Comparison of ENCODE assay signal across 10 cellular contexts in genomic region chr6:50819527-50819905, GRCh38. TPM values are rescaled to one million over a fixed set of nuclear protein-coding genes. Genes with fewer than 3 reads are reported as not detected.
DNase-seq lines count a peak whose midpoint lies in the region; ATAC-seq, FAIRE-seq and TF ChIP-seq lines count a peak whose summit lies in the region.
"Had no signal": no experiment of that assay in that cellular context is flagged by ENCODE, and none has a peak within 500 bp of the region (broad histone marks: within the 10 kb centered on the region; RNA-seq: fewer than 3 reads in every experiment).

No MANE protein-coding gene starts in this region.

- H4K8ac ChIP-seq in H1 (ENCODE audit: extremely low read depth, insufficient read depth, low read length): peak overlapping the region; percentile 17; the same call in 1 of the 2 replicates

- H4K91ac ChIP-seq in H1 (replicated peaks; ENCODE audit: insufficient read length, low read length): no peak overlapping the region

- H3K14ac ChIP-seq in H1 (ENCODE audit: insufficient read length): no peak overlapping the region

- no peak for TF ChIP-seq EP300 in H1 (IDR thresholded peaks at IDR 0.05; ENCODE audit: borderline replicate concordance in 1 of 2, low read depth in 2 of 2, low read length in 2 of 2)

- no peak overlapping the region for H2BK15ac ChIP-seq in H1 (ENCODE audit: low read length)

- intact Hi-C loops in left colon (cut with DNase I, micrococcal nuclease): loop anchor here in 1 of 2 donors (10.0 kb wide), 1 partner anchor 1235 kb away; no protein-coding TSS in a partner anchor

- no peaks in the 10 kb centered on the region for H3K79me1 ChIP-seq in H1 (ENCODE audit: low read depth, low read length)

- DNase-seq in stimulated activated CD4-positive, alpha-beta T cell treated with anti-CD3 and anti-CD28 coated beads, Interleukin-15, amount 100 ng/mL, for 24 hours: peak; percentile 12
- DNase-seq in stimulated activated CD4-positive, alpha-beta T cell treated with anti-CD3 and anti-CD28 coated beads, Interleukin-4, amount 100 ng/mL, for 4 hours: no peak
- DNase-seq in H1 (ENCODE audit: low read depth in 1 of 2, low spot score in 2 of 2) (peak in 1 of 2 experiments; percentile 73), lung microvascular endothelial cell (ENCODE audit: low read depth in 2 of 2) (peak; percentile 2 to 7), DMS 273 (lab: John Stamatoyannopoulos, UW; ENCODE audit: unreplicated experiment) (no peak), nucleus accumbens (lab: John Stamatoyannopoulos, UW) (no peak), left colon (no peak)

- H3K56ac ChIP-seq in H1 (replicated peaks; ENCODE audit: insufficient read length, low read depth, low read length): no peak overlapping the region

- peaks cover 7 to 26% (median 14%) of the 10 kb centered on the region in 4 experiments for H3K4me1 ChIP-seq in H1 (replicated peaks in 1 of 4; ENCODE audit: control insufficient read depth in 3 of 4, insufficient read depth in 4 of 4, low read length in 3 of 4)

- no peak overlapping the region for H4K5ac ChIP-seq in H1 (ENCODE audit: insufficient read length, low read depth, low read length)

- no peak overlapping the region for H2BK120ac ChIP-seq in H1 (replicated peaks; ENCODE audit: low read depth, low read length)

- no peak overlapping the region for H2BK5ac ChIP-seq in H1 (ENCODE audit: low read depth, low read length)

- H3K4me2 ChIP-seq in H1 (ENCODE audit: insufficient read depth in 1 of 2, low read depth in 2 of 2, low read length in 2 of 2): peak overlapping the region; percentile 68 to 72

- no peak overlapping the region for H3K4ac ChIP-seq in H1 (replicated peaks; ENCODE audit: insufficient read length, low read depth, low read length)

- TF ChIP-seq RAD21 in H1 (IDR thresholded peaks at IDR 0.05 in 1 of 2, conservative IDR thresholded peaks at IDR 0.05 in 1 of 2; ENCODE audit: low read depth in 2 of 2, low read length in 2 of 2): no peak

- H3K18ac ChIP-seq in H1 (ENCODE audit: extremely low read depth, low read length): no peak overlapping the region

- CTCF ChIA-PET in H1 (lab: Charles Lee; ENCODE audit: partially characterized antibody): interaction anchor here (1.1 to 1.5 kb wide), 4 partner anchors 14 to 1000 kb away, joined by 3 to 7 read pairs (median 4); no protein-coding TSS in a partner anchor

- TF ChIP-seq POLR2A in H1 (IDR thresholded peaks at IDR 0.05; ENCODE audit: control extremely low read depth in 1 of 2, low read depth in 2 of 2, low read length in 2 of 2): no peak

- no peak for FAIRE-seq in H1 (lab: Jason Lieb, UNC)

- no peak overlapping the region for H3K9ac ChIP-seq in H1 (replicated peaks in 1 of 4; ENCODE audit: extremely low read depth in 1 of 4, low read depth in 3 of 4, low read length in 3 of 4)

- H3K27me3 ChIP-seq in H1 (replicated peaks in 1 of 4; ENCODE audit: control insufficient read depth in 3 of 4, extremely low read depth in 1 of 4, insufficient read depth in 3 of 4, low read length in 3 of 4): peaks cover 61 to 91% (median 77%) of the 10 kb centered on the region in 4 experiments

- no peak overlapping the region; the same call in 1 of the 2 replicates for H2BK20ac ChIP-seq in H1 (ENCODE audit: low read length)

- H3K79me2 ChIP-seq in H1 (ENCODE audit: control insufficient read depth in 1 of 2, insufficient read depth in 2 of 2, low read length in 2 of 2): no peaks in the 10 kb centered on the region

- peak overlapping the region; percentile 9 to 56 (median 28); a peak in 5 of 8 replicates for H3K4me3 ChIP-seq in H1 (ENCODE audit: extremely low read depth in 1 of 4, insufficient read depth in 2 of 4, low read depth in 3 of 4, low read length in 4 of 4)

- no peak for TF ChIP-seq CTCF in H1 (IDR thresholded peaks at IDR 0.05; ENCODE audit: control extremely low read depth in 1 of 3, insufficient read depth in 1 of 3, low read depth in 1 of 3, low read length in 3 of 3)

- no peak overlapping the region for H3K27ac ChIP-seq in H1 (ENCODE audit: low read depth, low read length)

- peaks cover 0 to 3% (median 0%) of the 10 kb centered on the region in 4 experiments; a peak in 1 of 8 replicates for H3K36me3 ChIP-seq in H1 (ENCODE audit: control insufficient read depth in 2 of 4, insufficient read depth in 4 of 4, low read length in 3 of 4)

- POLR2A ChIA-PET in H1 (lab: Charles Lee; ENCODE audit: partially characterized antibody): interaction anchor here (1.1 to 1.5 kb wide), 2 partner anchors 25 to 105 kb away, joined by 3 read pairs; no protein-coding TSS in a partner anchor

- peaks cover 5% of the 10 kb centered on the region; the same call in 1 of the 2 replicates for H3K23me2 ChIP-seq in H1 (ENCODE audit: low read depth, low read length)

- H2AK5ac ChIP-seq in H1 (ENCODE audit: low read depth, low read length): no peak overlapping the region

- WGBS in H1 (ENCODE audit: extremely low coverage in 1 of 2, insufficient coverage in 1 of 2, insufficient read length in 1 of 2, insufficient replicate concordance in 2 of 2, low coverage in 1 of 2, low lambda C conversion rate in 2 of 2, missing lambda C conversion rate in 1 of 2), 2 experiments: 1% methylated on average over 34 of the region's 44 CpGs; no CpG with 5 or more reads in 1 of the 2 experiments

- peaks cover 2 to 5% of the 10 kb centered on the region in 2 experiments for H4K20me1 ChIP-seq in H1 (replicated peaks in 1 of 2; ENCODE audit: control insufficient read depth in 1 of 2, insufficient read depth in 2 of 2, low read length in 2 of 2)

- peak overlapping the region; percentile 39; the same call in 1 of the 2 replicates for H2AFZ ChIP-seq in H1 (ENCODE audit: low read length)

- H3K23ac ChIP-seq in H1 (ENCODE audit: insufficient read length): no peak overlapping the region

- H3K9me3 ChIP-seq in H1 (ENCODE audit: insufficient read depth in 2 of 2, low read depth in 1 of 2, low read length in 1 of 2): no peaks in the 10 kb centered on the region

- no peak for ATAC-seq in HG02610 (IDR thresholded peaks at IDR 0.05; ENCODE audit: unreplicated experiment)
- ATAC-seq in left colon: no peak
- ATAC-seq: activated CD4-positive, CD25-positive, alpha-beta regulatory T cell treated with anti-CD3 and anti-CD28 coated beads, Interleukin-2, amount 50 U/mL, for 24 hours had no signal

- H2BK12ac ChIP-seq in H1 (ENCODE audit: low read depth, low read length): 0 out of 2 replicates have a peak overlapping the region, but pooled peaks have one; percentile 41

TF ChIP-seq in H1, 55 proteins besides CTCF, POLR2A, EP300 and RAD21:
- TF ChIP-seq SUZ12 (IDR thresholded peaks at IDR 0.05; ENCODE audit: low read length) (peak; percentile 93), RNF2 (IDR thresholded peaks at IDR 0.05; ENCODE audit: borderline replicate concordance, low read depth, low read length, missing control alignments, poor library complexity, severe bottlenecking) (peak; percentile 94), HDAC6 (IDR thresholded peaks at IDR 0.05; ENCODE audit: low read depth, low read length) (no peak), MAX (IDR thresholded peaks at IDR 0.05) (peak; percentile 42), RBBP5 (IDR thresholded peaks at IDR 0.05; ENCODE audit: borderline replicate concordance, low read depth, low read length) (0 out of 2 replicates have a peak, but pooled peaks have one; percentile 11)

RNA-seq across cellular contexts. Expression of gene TFAP2B, which starts 0.8 kb away (rescaled TPM):
- total RNA-seq in H1 (2021; fragmentation: NEBNext Ultra II Directional; extraction: Animal tissue kit (Norgen Biotek cat#: 25700)): not detected in 2 replicates
- 0.05 TPM in 1 of 2 replicates, not detected in the other for polyA plus RNA-seq in H1 (2011; rRNA removed)
- polyA plus RNA-seq in H1 (2011; cell fraction: cytosol; rRNA removed): 0.01 TPM
- 0.01 TPM for polyA plus RNA-seq in H1 (2011; cell fraction: nucleus; rRNA removed)
- polyA plus RNA-seq in H1 (2012, experiment 1 of 2): 0.05 to 0.17 TPM (median 0.16 TPM) in 3 of 4 replicates, not detected in the other
- polyA plus RNA-seq in H1 (2012, experiment 2 of 2): 0.03 TPM
- polyA plus RNA-seq in H1 (2013, experiment 1 of 2): not detected
- polyA plus RNA-seq in H1 (2013, experiment 2 of 2): not detected
- polyA minus RNA-seq in H1 (2011; rRNA and poly(A)+ RNA removed): 0.09 TPM in 1 of 2 replicates, not detected in the other
- not detected for polyA minus RNA-seq in H1 (2011; cell fraction: cytosol; rRNA and poly(A)+ RNA removed)
- not detected for polyA minus RNA-seq in H1 (2011; cell fraction: nucleus; rRNA and poly(A)+ RNA removed)
- total RNA-seq in lung microvascular endothelial cell: not detected in 2 replicates
- total RNA-seq in left colon: not detected
- total RNA-seq: pulmonary artery endothelial cell had no signal

Comparison
In these comparisons a context has a peak if more than half of its experiments do, and no peak if none do; other contexts are left out.
1. DNase-seq: peak in stimulated activated CD4-positive, alpha-beta T cell treated with anti-CD3 and anti-CD28 coated beads, Interleukin-15, amount 100 ng/mL, for 24 hours (single experiment) and lung microvascular endothelial cell (2 of 2); none in stimulated activated CD4-positive, alpha-beta T cell treated with anti-CD3 and anti-CD28 coated beads, Interleukin-4, amount 100 ng/mL, for 4 hours (0 of 2), DMS 273 (single experiment), nucleus accumbens (0 of 56) and left colon (0 of 2).